Comparison of ENCODE assay signal across 9 cellular contexts in genomic region chr10:68275600-68276126, GRCh38. TPM values are rescaled to one million over a fixed set of nuclear protein-coding genes. Genes with fewer than 3 reads are reported as not detected.
"Had no signal": no experiment of that assay in that cellular context is flagged by ENCODE, and none has a peak within 500 bp of the region (broad histone marks: within the 10 kb centered on the region; RNA-seq: fewer than 3 reads in every experiment).

No MANE protein-coding gene starts in this region.

- DNase-seq: IMR-90, KBM-7, KG1 had no signal

- H3K27ac ChIP-seq: HL-60, KMS-11 had no signal

- H3K4me2 ChIP-seq: KMS-11 had no signal

- FAIRE-seq: HTR-8/SVneo had no signal

- H3K9ac ChIP-seq: KMS-11 had no signal

RNA-seq across cellular contexts. Expression of gene ATOH7, which starts 43.8 kb away (rescaled TPM):
- total RNA-seq: HT-29, HT1080, IMR-90 had no signal
- polyA plus RNA-seq: IgD-negative memory B cell had no signal
